ENCODE assay signal across 1 cellular context in genomic region chr4:41806807-41807206, GRCh38.
TF ChIP-seq lines count a peak whose summit lies in the region.

No MANE protein-coding gene starts in this region.

TF ChIP-seq in HepG2, 621 proteins besides CTCF, POLR2A, EP300 and RAD21 (continued from another document):
- TF ChIP-seq ZNF318 (CRISPR knock-in tag; IDR thresholded peaks at IDR 0.05) (no peak), ZIK1 (CRISPR knock-in tag; IDR thresholded peaks at IDR 0.05; ENCODE audit: borderline replicate concordance, low read depth) (no peak)
